ENCODE assay signal across 1 cellular context in genomic region chr6:27720607-27721580, GRCh38.
TF ChIP-seq lines count a peak whose summit lies in the region.

No MANE protein-coding gene starts in this region.

TF ChIP-seq in K562, 482 proteins besides CTCF, POLR2A, EP300 and RAD21 (continued from another document and continues in another):
- TF ChIP-seq PRDM10 (IDR thresholded peaks at IDR 0.05; ENCODE audit: partially characterized antibody) (no peak), SIN3B (IDR thresholded peaks at IDR 0.05; ENCODE audit: low read depth) (no peak), GATAD2B (IDR thresholded peaks at IDR 0.05; ENCODE audit: borderline replicate concordance) (peak; percentile 80), KDM1A (IDR thresholded peaks at IDR 0.05) (peak; percentile 41 to 47; a peak in 3 of 4 replicates), HMGN3 (IDR thresholded peaks at IDR 0.05; ENCODE audit: borderline replicate concordance, extremely low read depth, insufficient read length, low read depth, low read length) (no peak), ZBTB33 (CRISPR knock-in tag; IDR thresholded peaks at IDR 0.05) (peak; percentile 33; the same call in 1 of the 2 replicates), TBP (optimal IDR thresholded peaks at IDR 0.05; ENCODE audit: low read depth, low read length) (peak; percentile 100), ATF3 (IDR thresholded peaks at IDR 0.05) (no peak; the same call in 1 of the 2 replicates), ATF3 (CRISPR knock-in tag; conservative IDR thresholded peaks at IDR 0.05) (no peak), TEAD4 (IDR thresholded peaks at IDR 0.05; ENCODE audit: low read length) (peak; percentile 73), TEAD4 (CRISPR knock-in tag; IDR thresholded peaks at IDR 0.05; ENCODE audit: borderline replicate concordance) (no peak), NBN (IDR thresholded peaks at IDR 0.05; ENCODE audit: low read depth) (peak; percentile 17; the same call in 1 of the 2 replicates), CHAMP1 (IDR thresholded peaks at IDR 0.05) (0 out of 2 replicates have a peak, but pooled peaks have one; percentile 15), HDAC2 (IDR thresholded peaks at IDR 0.05) (peak; percentile 41; the same call in 1 of the 2 replicates), SMC3 (conservative IDR thresholded peaks at IDR 0.05; ENCODE audit: insufficient read depth, low read depth, low read length) (no peak), SP2 (IDR thresholded peaks at IDR 0.05; ENCODE audit: extremely low read depth, low read depth, low read length, poor library complexity, severe bottlenecking) (no peak), ILF3 (IDR thresholded peaks at IDR 0.05; ENCODE audit: borderline replicate concordance) (no peak), MTA1 (IDR thresholded peaks at IDR 0.05; ENCODE audit: borderline replicate concordance) (0 out of 2 replicates have a peak, but pooled peaks have one; percentile 14), PHTF2 (CRISPR knock-in tag; IDR thresholded peaks at IDR 0.05) (no peak), FOS (IDR thresholded peaks at IDR 0.05; ENCODE audit: extremely low read depth, insufficient read length) (peak; percentile 4), RFX5 (IDR thresholded peaks at IDR 0.05; ENCODE audit: low read depth, low read length) (peak; percentile 47; the same call in 1 of the 2 replicates), NFIC (IDR thresholded peaks at IDR 0.05) (peak; percentile 52; the same call in 1 of the 2 replicates), VEZF1 (CRISPR knock-in tag; IDR thresholded peaks at IDR 0.05) (0 out of 2 replicates have a peak, but pooled peaks have one; percentile 21), ESRRA (IDR thresholded peaks at IDR 0.05; ENCODE audit: borderline replicate concordance, low read depth) (0 out of 2 replicates have a peak, but pooled peaks have one; percentile 31), ZNF407 (IDR thresholded peaks at IDR 0.05; ENCODE audit: low read depth) (0 out of 2 replicates have a peak, but pooled peaks have one; percentile 53), ADNP (tag; IDR thresholded peaks at IDR 0.05) (peak; percentile 90), HMGXB4 (CRISPR knock-in tag; IDR thresholded peaks at IDR 0.05) (peak; percentile 51; the same call in 1 of the 2 replicates), ELF1 (tag; IDR thresholded peaks at IDR 0.05) (peak; percentile 58), EWSR1 (IDR thresholded peaks at IDR 0.05; ENCODE audit: borderline replicate concordance, low read depth, partially characterized antibody) (no peak), ZNF644 (tag; IDR thresholded peaks at IDR 0.05; ENCODE audit: low read depth) (no peak), MYNN (IDR thresholded peaks at IDR 0.05) (0 out of 2 replicates have a peak, but pooled peaks have one; percentile 35), MYNN (CRISPR knock-in tag; IDR thresholded peaks at IDR 0.05) (no peak), TRIM28 (IDR thresholded peaks at IDR 0.05) (peak; percentile 47; the same call in 1 of the 2 replicates), TBL1XR1 (IDR thresholded peaks at IDR 0.05; ENCODE audit: low read length in 2 of 2) (peak in 1 of 2 experiments; percentile 68; a peak in 1 of 4 replicates), POLR3A (IDR thresholded peaks at IDR 0.05; ENCODE audit: borderline replicate concordance, extremely low read depth, insufficient read depth, insufficient read length) (peak; percentile 89), RBM14 (IDR thresholded peaks at IDR 0.05; ENCODE audit: borderline replicate concordance, insufficient read depth, low read depth, low read length) (no peak)
